13 cellular contexts compared by ENCODE assay signal in genomic region chrX:101419489-101419888, GRCh38. TPM values are rescaled to one million over a fixed set of nuclear protein-coding genes. Genes with fewer than 3 reads are reported as not detected.
A peak's percentile ranks its signal among the peaks of the same experiment; 100 is the strongest.
DNase-seq lines count a peak whose midpoint lies in the region; ATAC-seq and TF ChIP-seq lines count a peak whose summit lies in the region.
"Had no signal": no experiment of that assay in that cellular context is flagged by ENCODE, and none has a peak within 500 bp of the region (broad histone marks: within the 10 kb centered on the region; RNA-seq: fewer than 3 reads in every experiment).

No MANE protein-coding gene starts in this region.

- H3K4me1 ChIP-seq in thoracic aorta (ENCODE audit: control insufficient read depth in 1 of 2, low read depth in 2 of 2), result peaks cover 0 to 11% of the 10 kb centered on the region in 2 donors

- H3K36me3 ChIP-seq in thoracic aorta, result no peaks in the 10 kb centered on the region
- H3K36me3 ChIP-seq: ovary had no signal

- POLR2A ChIA-PET in activated CD4-positive, alpha-beta memory T cell treated with anti-CD3 and anti-CD28 coated beads, Interleukin-2, amount 10 ng/mL, durations not matched to agents 7 days and 5 days (lab: Charles Lee), result interaction anchor here (1.6 kb wide), 1 partner anchor 8 kb away, joined by 7 read pairs; no protein-coding TSS in a partner anchor

- peaks cover 29% of the 10 kb centered on the region for H3K4me1 Mint-ChIP-seq in activated T-cell treated with anti-CD3 and anti-CD28 coated beads, Interleukin-2, amount 50 U/mL, for 72 hours (ENCODE audit: low read depth)
- peaks cover 36% of the 10 kb centered on the region for H3K4me1 Mint-ChIP-seq in activated CD4-positive, alpha-beta memory T cell treated with anti-CD3 and anti-CD28 coated beads, Interleukin-2, amount 10 ng/mL, durations not matched to agents 7 days and 5 days
- H3K4me1 Mint-ChIP-seq in memory B cell, result peaks cover 9% of the 10 kb centered on the region

- H3K9me3 ChIP-seq in thoracic aorta, result no peaks in the 10 kb centered on the region
- H3K9me3 ChIP-seq: ovary had no signal

- H3K27ac Mint-ChIP-seq in activated T-cell treated with anti-CD3 and anti-CD28 coated beads, Interleukin-2, amount 50 U/mL, for 72 hours, result peak overlapping the region; percentile 47
- peak overlapping the region; percentile 31 for H3K27ac Mint-ChIP-seq in activated CD4-positive, alpha-beta memory T cell treated with anti-CD3 and anti-CD28 coated beads, Interleukin-2, amount 10 ng/mL, durations not matched to agents 7 days and 5 days
- no peak overlapping the region for H3K27ac Mint-ChIP-seq in memory B cell

- no peak for TF ChIP-seq CTCF in thoracic aorta (IDR thresholded peaks at IDR 0.05)

- peak overlapping the region; percentile 88 to 89 for H3K27ac ChIP-seq in thoracic aorta
- H3K27ac ChIP-seq: KMS-11 had no signal

- CTCF ChIA-PET in activated CD4-positive, alpha-beta memory T cell treated with anti-CD3 and anti-CD28 coated beads, Interleukin-2, amount 10 ng/mL, durations not matched to agents 7 days and 5 days (lab: Charles Lee), result interaction anchor here (0.8 kb wide), 1 partner anchor 233 kb away, joined by 3 read pairs; no protein-coding TSS in a partner anchor

- peaks cover 0 to 1% of the 10 kb centered on the region in 2 donors for H3K36me3 Mint-ChIP-seq in activated T-cell treated with anti-CD3 and anti-CD28 coated beads, Interleukin-2, amount 50 U/mL, for 72 hours (ENCODE audit: insufficient read depth in 2 of 2)
- peaks cover 3% of the 10 kb centered on the region for H3K36me3 Mint-ChIP-seq in activated CD4-positive, alpha-beta memory T cell treated with anti-CD3 and anti-CD28 coated beads, Interleukin-2, amount 10 ng/mL, durations not matched to agents 7 days and 5 days (ENCODE audit: low read depth)
- peaks cover 5% of the 10 kb centered on the region for H3K36me3 Mint-ChIP-seq in memory B cell

- H3K9me3 Mint-ChIP-seq in activated T-cell treated with anti-CD3 and anti-CD28 coated beads, Interleukin-2, amount 50 U/mL, for 72 hours, result no peaks in the 10 kb centered on the region
- H3K9me3 Mint-ChIP-seq in activated CD4-positive, alpha-beta memory T cell treated with anti-CD3 and anti-CD28 coated beads, Interleukin-2, amount 10 ng/mL, durations not matched to agents 7 days and 5 days, result no peaks in the 10 kb centered on the region
- H3K9me3 Mint-ChIP-seq in memory B cell, result no peaks in the 10 kb centered on the region

- H3K4me3 Mint-ChIP-seq in activated T-cell treated with anti-CD3 and anti-CD28 coated beads, Interleukin-2, amount 50 U/mL, for 72 hours, result peak overlapping the region; percentile 83 to 92
- peak overlapping the region; percentile 34 for H3K4me3 Mint-ChIP-seq in activated CD4-positive, alpha-beta memory T cell treated with anti-CD3 and anti-CD28 coated beads, Interleukin-2, amount 10 ng/mL, durations not matched to agents 7 days and 5 days
- H3K4me3 Mint-ChIP-seq in memory B cell, result peak overlapping the region; percentile 41

- no peak for DNase-seq in activated T-cell treated with anti-CD3 and anti-CD28 coated beads, Interleukin-2, amount 50 U/mL, for 72 hours
- DNase-seq in activated T-cell treated with anti-CD3 and anti-CD28 coated beads for 4 hours (no peak), memory B cell (ENCODE audit: low spot score in 2 of 2) (no peak), thoracic aorta (ENCODE audit: low spot score) (no peak), NCI-H526 (lab: John Stamatoyannopoulos, UW) (no peak)
- no peak for DNase-seq in activated CD4-positive, alpha-beta memory T cell treated with anti-CD3 and anti-CD28 coated beads, Interleukin-2, amount 10 ng/mL, durations not matched to agents 7 days and 5 days
- DNase-seq in stimulated activated CD4-positive, alpha-beta T cell treated with anti-CD3 and anti-CD28 coated beads, Interleukin-4, amount 100 ng/mL, for 24 hours, result no peak
- DNase-seq in effector CD4-positive, alpha-beta T cell, result no peak
- DNase-seq: aorta; NCI-H1930; ovary; stimulated activated CD4-positive, alpha-beta T cell treated with anti-CD3 and anti-CD28 coated beads, Interleukin-15, amount 100 ng/mL, for 24 hours had no signal

- H3K4me3 ChIP-seq in thoracic aorta, result peak overlapping the region; percentile 83

- H3K27me3 ChIP-seq in thoracic aorta (replicated peaks; ENCODE audit: insufficient read depth), result no peaks in the 10 kb centered on the region
- H3K27me3 ChIP-seq: ovary had no signal

- no peak for ATAC-seq in activated T-cell treated with anti-CD3 and anti-CD28 coated beads, Interleukin-2, amount 50 U/mL, for 72 hours (replicated peaks in 1 of 2)
- ATAC-seq in memory B cell (ENCODE audit: low read depth) (no peak), thoracic aorta (ENCODE audit: insufficient number of reproducible peaks, low FRiP score, low read depth) (no peak)

- peaks cover 19% of the 10 kb centered on the region for H3K27me3 Mint-ChIP-seq in activated T-cell treated with anti-CD3 and anti-CD28 coated beads, Interleukin-2, amount 50 U/mL, for 72 hours (ENCODE audit: low read depth)
- no peaks in the 10 kb centered on the region for H3K27me3 Mint-ChIP-seq in activated CD4-positive, alpha-beta memory T cell treated with anti-CD3 and anti-CD28 coated beads, Interleukin-2, amount 10 ng/mL, durations not matched to agents 7 days and 5 days
- H3K27me3 Mint-ChIP-seq in memory B cell, result no peaks in the 10 kb centered on the region

RNA-seq across cellular contexts. Expression of gene HNRNPH2, which starts 11.5 kb away (rescaled TPM):
- total RNA-seq in activated T-cell treated with anti-CD3 and anti-CD28 coated beads, Interleukin-2, amount 50 U/mL, for 72 hours, result 10 to 100 TPM; 15.0 to 17.8 TPM
- total RNA-seq in activated CD4-positive, alpha-beta memory T cell treated with anti-CD3 and anti-CD28 coated beads, Interleukin-2, amount 10 ng/mL, durations not matched to agents 7 days and 5 days, result 10 to 100 TPM; 46.2 TPM
- 10 to 100 TPM; 24.9 to 45.6 TPM for total RNA-seq in thoracic aorta

RNA-seq across cellular contexts. Expression of gene GLA, which starts 11.8 kb away (rescaled TPM):
- total RNA-seq in activated T-cell treated with anti-CD3 and anti-CD28 coated beads, Interleukin-2, amount 50 U/mL, for 72 hours, result 10 to 100 TPM; 43.7 to 48.1 TPM
- 10 to 100 TPM; 35.6 to 38.3 TPM for total RNA-seq in activated CD4-positive, alpha-beta memory T cell treated with anti-CD3 and anti-CD28 coated beads, Interleukin-2, amount 10 ng/mL, durations not matched to agents 7 days and 5 days
- 10 to 100 TPM; 17.6 to 23.2 TPM for total RNA-seq in thoracic aorta

RNA-seq across cellular contexts. Expression of gene RPL36A, which starts 28.7 kb away (rescaled TPM):
- total RNA-seq in activated T-cell treated with anti-CD3 and anti-CD28 coated beads, Interleukin-2, amount 50 U/mL, for 72 hours, result 100 to 1,000 TPM; 221 to 294 TPM
- total RNA-seq in activated CD4-positive, alpha-beta memory T cell treated with anti-CD3 and anti-CD28 coated beads, Interleukin-2, amount 10 ng/mL, durations not matched to agents 7 days and 5 days, result 100 to 1,000 TPM; 229 to 246 TPM
- 1,000 to 10,000 TPM in 1 of 2 donors, 100 to 1,000 TPM in 1; 353 to 1,578 TPM for total RNA-seq in thoracic aorta

RNA-seq across cellular contexts. Expression of gene BTK, which starts 33.5 kb away (rescaled TPM):
- total RNA-seq in activated T-cell treated with anti-CD3 and anti-CD28 coated beads, Interleukin-2, amount 50 U/mL, for 72 hours, result 1 to 10 TPM; 1.7 to 1.9 TPM
- under 1 TPM in 1 of 2 experiments, not detected in 1; 0.10 TPM for total RNA-seq in activated CD4-positive, alpha-beta memory T cell treated with anti-CD3 and anti-CD28 coated beads, Interleukin-2, amount 10 ng/mL, durations not matched to agents 7 days and 5 days
- total RNA-seq in thoracic aorta, result 1 to 10 TPM; 7.7 to 9.5 TPM

Comparison
In these comparisons a context has a peak if more than half of its experiments do, and no peak if none do; other contexts are left out.
1. H3K4me3 Mint-ChIP-seq: peak in every context shown above with its lines; median percentile 88 in activated T-cell treated with anti-CD3 and anti-CD28 coated beads, Interleukin-2, amount 50 U/mL, for 72 hours; 41 in memory B cell; 34 in activated CD4-positive, alpha-beta memory T cell treated with anti-CD3 and anti-CD28 coated beads, Interleukin-2, amount 10 ng/mL, durations not matched to agents 7 days and 5 days.